In the genomic region with DNA sequence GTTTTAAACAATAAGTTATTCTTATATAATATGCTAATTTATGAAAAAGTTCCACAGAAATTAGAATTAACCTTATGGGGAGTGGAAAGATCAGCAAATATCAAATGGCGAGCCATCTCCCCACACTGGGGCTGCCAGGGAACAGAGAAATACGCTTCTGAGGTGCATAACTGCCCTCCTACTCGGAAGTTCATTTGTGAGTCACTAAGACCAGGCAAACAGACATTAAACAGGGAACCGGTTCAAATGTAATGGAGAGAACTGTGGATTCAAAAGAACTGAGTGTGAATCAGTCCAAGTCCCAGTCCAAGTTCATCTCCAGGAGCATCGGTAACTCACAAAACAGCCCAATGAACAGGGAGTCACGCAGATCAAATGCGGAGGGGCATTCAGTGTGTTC, we compare ENCODE assay signal across 18 cellular contexts. TPM values are rescaled to one million over a fixed set of nuclear protein-coding genes. Genes with fewer than 3 reads are reported as not detected.
DNase-seq lines count a peak whose midpoint lies in the region; ATAC-seq and TF ChIP-seq lines count a peak whose summit lies in the region.
"Had no signal": no experiment of that assay in that cellular context is flagged by ENCODE, and none has a peak within 500 bp of the region (broad histone marks: within the 10 kb centered on the region; RNA-seq: fewer than 3 reads in every experiment).

No MANE protein-coding gene starts in this region.

- H3K79me2 ChIP-seq in SK-N-SH (ENCODE audit: insufficient read depth) = no peaks in the 10 kb centered on the region

- no peak overlapping the region for H3K27ac Mint-ChIP-seq in activated naive CD4-positive, alpha-beta T cell treated with anti-CD3 and anti-CD28 coated beads, Interleukin-2, amount 50 U/mL, for 72 hours
- H3K27ac Mint-ChIP-seq: H9 had no signal

- no peaks in the 10 kb centered on the region for H3K9me3 Mint-ChIP-seq in activated naive CD4-positive, alpha-beta T cell treated with anti-CD3 and anti-CD28 coated beads, Interleukin-2, amount 50 U/mL, for 72 hours
- H3K9me3 Mint-ChIP-seq: CD4-positive, alpha-beta memory T cell; H9 had no signal

- no peak overlapping the region for H3K4me2 ChIP-seq in SK-N-SH
- H3K4me2 ChIP-seq: A549 had no signal

- H3K27me3 ChIP-seq in SK-N-SH (ENCODE audit: insufficient read depth) (no peaks in the 10 kb centered on the region), aorta (ENCODE audit: control insufficient read depth in 1 of 2, insufficient read depth in 2 of 2, low read length in 1 of 2) (no peaks in the 10 kb centered on the region)
- H3K27me3 ChIP-seq: BE2C had no signal

- TF ChIP-seq EP300 in SK-N-SH (IDR thresholded peaks at IDR 0.05; ENCODE audit: borderline replicate concordance in 1 of 2, low read depth in 1 of 2, low read length in 1 of 2) = no peak

- intact Hi-C loops in aorta (cut with DNase I) = no loop called here

- TF ChIP-seq RAD21 in SK-N-SH (IDR thresholded peaks at IDR 0.05; ENCODE audit: low read length) = no peak

- H3K27ac ChIP-seq in SK-N-SH (ENCODE audit: low read depth in 2 of 2, low read length in 1 of 2) (peak overlapping the region in 1 of 2 experiments; percentile 38; a peak in 2 of 4 replicates), aorta (ENCODE audit: low read depth in 1 of 2, low read length in 2 of 2) (no peak overlapping the region)
- H3K27ac ChIP-seq: A549, C4-2B had no signal

- peaks cover 0 to 8% of the 10 kb centered on the region in 2 experiments; a peak in 2 of 4 replicates for H3K4me1 ChIP-seq in SK-N-SH (ENCODE audit: control insufficient read depth in 1 of 2, insufficient read depth in 2 of 2, low read depth in 1 of 2, low read length in 1 of 2)
- no peaks in the 10 kb centered on the region for H3K4me1 ChIP-seq in aorta (ENCODE audit: control insufficient read depth in 1 of 2, insufficient read depth in 2 of 2, low read length in 2 of 2)
- H3K4me1 ChIP-seq: A549, BE2C had no signal

- H3K4me3 ChIP-seq in SK-N-SH (ENCODE audit: low read depth in 2 of 2, low read length in 1 of 2) (no peak overlapping the region), astrocyte of the spinal cord (ENCODE audit: low read depth, low read length) (no peak overlapping the region), aorta (ENCODE audit: low read length in 2 of 2) (no peak overlapping the region)
- H3K4me3 ChIP-seq: A549 had no signal

- in situ Hi-C loops in astrocyte of the spinal cord (cut with HindIII; ENCODE audit: low sequenced_read_pairs) = no loop called here

- peaks cover 24% of the 10 kb centered on the region for H3F3A ChIP-seq in SK-N-SH (replicated peaks; ENCODE audit: insufficient read depth)

- H3K36me3 ChIP-seq in SK-N-SH (replicated peaks in 1 of 2; ENCODE audit: control insufficient read depth in 1 of 2, insufficient read depth in 2 of 2, low read length in 1 of 2) (peaks cover 0 to 5% of the 10 kb centered on the region in 2 experiments), aorta (ENCODE audit: control insufficient read depth in 1 of 2, insufficient read depth in 2 of 2, low read length in 1 of 2) (peaks cover 2 to 7% of the 10 kb centered on the region in 2 donors)
- H3K36me3 ChIP-seq: BE2C had no signal

- no peak for DNase-seq in SK-N-SH
- peak; percentile 27 for DNase-seq in astrocyte of the spinal cord (ENCODE audit: low read depth, low spot score)
- DNase-seq in iris pigment epithelial cell (ENCODE audit: low read depth) = peak; percentile 56
- no peak for DNase-seq in activated naive CD4-positive, alpha-beta T cell treated with anti-CD3 and anti-CD28 coated beads, Interleukin-2, amount 50 U/mL, for 72 hours (ENCODE audit: low spot score in 2 of 2)
- DNase-seq in aorta = no peak
- DNase-seq: BE2C; CD4-positive, alpha-beta memory T cell; DMS79; EL; GDM1; GOT3; H9 had no signal

- H3K9ac ChIP-seq in SK-N-SH = no peak overlapping the region

- CTCF ChIA-PET in SK-N-SH (lab: Yijun Ruan, JAX) = interaction anchor here (1.6 kb wide), 1 partner anchor 9 kb away, joined by 3 read pairs; no protein-coding TSS in a partner anchor

- WGBS in SK-N-SH (ENCODE audit: low lambda C conversion rate) = 71% methylated on average over 7 of the region's 7 CpGs
- WGBS in aorta, 2 donors = 95 to 96% methylated on average over 7 of the region's 7 CpGs

- peaks cover 0 to 8% of the 10 kb centered on the region in 2 donors for H3K36me3 Mint-ChIP-seq in activated naive CD4-positive, alpha-beta T cell treated with anti-CD3 and anti-CD28 coated beads, Interleukin-2, amount 50 U/mL, for 72 hours

- H3K9me3 ChIP-seq in SK-N-SH (no peaks in the 10 kb centered on the region), aorta (ENCODE audit: control insufficient read depth, low read length) (no peaks in the 10 kb centered on the region)
- H3K9me3 ChIP-seq: A549, BE2C had no signal

- TF ChIP-seq CTCF in SK-N-SH (IDR thresholded peaks at IDR 0.05) (no peak), astrocyte of the spinal cord (IDR thresholded peaks at IDR 0.05; ENCODE audit: low read depth, low read length) (no peak)

- no peaks in the 10 kb centered on the region for H4K20me1 ChIP-seq in SK-N-SH (ENCODE audit: insufficient read depth)

- H2AFZ ChIP-seq in SK-N-SH (ENCODE audit: low read depth) = no peak overlapping the region

- ATAC-seq in HG02885 (IDR thresholded peaks at IDR 0.05; ENCODE audit: poor library complexity, unreplicated experiment) (no peak), aorta (ENCODE audit: low FRiP score) (no peak)
- no peak for ATAC-seq in activated naive CD4-positive, alpha-beta T cell treated with anti-CD3 and anti-CD28 coated beads, Interleukin-2, amount 50 U/mL, for 72 hours
- ATAC-seq: A549, HepG2 had no signal

- H3K9me2 ChIP-seq in SK-N-SH = no peaks in the 10 kb centered on the region

- POLR2A ChIA-PET in SK-N-SH (lab: Yijun Ruan, JAX) = no interaction called here

TF ChIP-seq in SK-N-SH, 30 proteins besides CTCF, POLR2A, EP300 and RAD21:
- no peak for TF ChIP-seq SIN3A (IDR thresholded peaks at IDR 0.05; ENCODE audit: borderline replicate concordance, low read depth, low read length)
- TF ChIP-seq RXRA (IDR thresholded peaks at IDR 0.05; ENCODE audit: borderline replicate concordance, low read depth) = peak; percentile 26; the same call in 1 of the 2 replicates

RNA-seq across cellular contexts. Expression of gene S100G, which starts 11.4 kb away (rescaled TPM):
- polyA plus RNA-seq in SK-N-SH (2012; rRNA removed) (not detected in 2 replicates), aorta (1 to 10 TPM in 1 of 2 donors, not detected in 1; 2.4 TPM)
- not detected in 2 replicates for polyA plus RNA-seq in SK-N-SH (2012; cell fraction: cytosol; rRNA removed)
- polyA plus RNA-seq in SK-N-SH (2012; cell fraction: nucleus; rRNA removed) = not detected in 2 replicates
- total RNA-seq in activated naive CD4-positive, alpha-beta T cell treated with anti-CD3 and anti-CD28 coated beads, Interleukin-2, amount 50 U/mL, for 72 hours = not detected
- not detected for total RNA-seq in aorta
- total RNA-seq: CD4-positive, alpha-beta memory T cell; H9; HepG2; HT1080 had no signal
- polyA plus RNA-seq: A549; AG04450; CD4-positive, alpha-beta memory T cell; HepG2 had no signal

Comparison
In these comparisons a context has a peak if more than half of its experiments do, and no peak if none do; other contexts are left out.
1. DNase-seq: peak in astrocyte of the spinal cord (single experiment) and iris pigment epithelial cell (single experiment); none in SK-N-SH (single experiment), activated naive CD4-positive, alpha-beta T cell treated with anti-CD3 and anti-CD28 coated beads, Interleukin-2, amount 50 U/mL, for 72 hours (0 of 2) and aorta (0 of 2).